In genomic region chr4:123651127-123651526, GRCh38 we compare ENCODE assay signal across 17 cellular contexts.
DNase-seq lines count a peak whose midpoint lies in the region; ATAC-seq and TF ChIP-seq lines count a peak whose summit lies in the region.
"Had no signal": no experiment of that assay in that cellular context is flagged by ENCODE, and none has a peak within 500 bp of the region (broad histone marks: within the 10 kb centered on the region; RNA-seq: fewer than 3 reads in every experiment).

No MANE protein-coding gene starts in this region.

- CTCF ChIA-PET in CD8-positive, alpha-beta T cell (lab: Charles Lee) = no interaction called here

- intact Hi-C loops in CD8-positive, alpha-beta T cell (cut with DNase I, micrococcal nuclease) = no loop called here

- H3K27ac ChIP-seq in VCaP = peak overlapping the region; percentile 87
- H3K27ac ChIP-seq in hepatocyte = peak overlapping the region; percentile 86
- no peak overlapping the region for H3K27ac ChIP-seq in CD8-positive, alpha-beta T cell (ENCODE audit: low read depth, low read length)
- H3K27ac ChIP-seq: foreskin keratinocyte had no signal

- H3K4me3 ChIP-seq in AG10803 (ENCODE audit: low read length) (no peak overlapping the region), hepatocyte (no peak overlapping the region)
- H3K4me3 ChIP-seq in CD8-positive, alpha-beta T cell (ENCODE audit: low read depth, low read length) = no peak overlapping the region

- H3K27me3 ChIP-seq in hepatocyte = no peaks in the 10 kb centered on the region
- no peaks in the 10 kb centered on the region for H3K27me3 ChIP-seq in CD8-positive, alpha-beta T cell (ENCODE audit: insufficient read depth, low read length)
- H3K27me3 ChIP-seq: foreskin keratinocyte had no signal

- H3K4me1 Mint-ChIP-seq in CD8-positive, alpha-beta T cell (ENCODE audit: low read depth) = no peaks in the 10 kb centered on the region

- H3K4me1 ChIP-seq in hepatocyte (ENCODE audit: insufficient read depth) = peaks cover 28% of the 10 kb centered on the region
- no peaks in the 10 kb centered on the region for H3K4me1 ChIP-seq in CD8-positive, alpha-beta T cell (ENCODE audit: insufficient read depth, low read length)
- H3K4me1 ChIP-seq: foreskin keratinocyte had no signal

- H3K9me3 Mint-ChIP-seq in CD8-positive, alpha-beta T cell = no peaks in the 10 kb centered on the region
- H3K9me3 Mint-ChIP-seq: natural killer cell treated with Interleukin-12 subunit alpha and Interleukin-12 subunit beta and Interleukin-15 and Interleukin-18, amount 100 ng/mL, for 72 hours had no signal

- peak overlapping the region; percentile 62 for H3K4me2 ChIP-seq in hepatocyte

- no peak overlapping the region for H3K27ac Mint-ChIP-seq in CD8-positive, alpha-beta T cell
- H3K27ac Mint-ChIP-seq: natural killer cell treated with Interleukin-12 subunit alpha and Interleukin-12 subunit beta and Interleukin-15 and Interleukin-18, amount 100 ng/mL, for 72 hours had no signal

- no peaks in the 10 kb centered on the region for H4K20me1 ChIP-seq in hepatocyte (ENCODE audit: insufficient read depth, poor library complexity, severe bottlenecking)

- no peaks in the 10 kb centered on the region for H3K79me2 ChIP-seq in hepatocyte

- no peaks in the 10 kb centered on the region for H3K9me3 ChIP-seq in hepatocyte (ENCODE audit: low read depth)
- no peaks in the 10 kb centered on the region for H3K9me3 ChIP-seq in CD8-positive, alpha-beta T cell (ENCODE audit: low read length)

- WGBS in hepatocyte (ENCODE audit: low lambda C conversion rate, missing lambda C conversion rate) = 50% methylated on average over 2 of the region's 2 CpGs

- H3K36me3 Mint-ChIP-seq in CD8-positive, alpha-beta T cell = no peaks in the 10 kb centered on the region
- H3K36me3 Mint-ChIP-seq: natural killer cell treated with Interleukin-12 subunit alpha and Interleukin-12 subunit beta and Interleukin-15 and Interleukin-18, amount 100 ng/mL, for 72 hours had no signal

- TF ChIP-seq CTCF in AG10803 (conservative IDR thresholded peaks at IDR 0.05; ENCODE audit: low read length) (no peak), VCaP (conservative IDR thresholded peaks at IDR 0.05) (no peak), hepatocyte (IDR thresholded peaks at IDR 0.05; ENCODE audit: poor library complexity) (no peak)
- no peak for TF ChIP-seq CTCF in CD8-positive, alpha-beta T cell (IDR thresholded peaks at IDR 0.05)

- H2AFZ ChIP-seq in hepatocyte = no peak overlapping the region

- no peak overlapping the region for H3K4me3 Mint-ChIP-seq in CD8-positive, alpha-beta T cell
- H3K4me3 Mint-ChIP-seq: natural killer cell treated with Interleukin-12 subunit alpha and Interleukin-12 subunit beta and Interleukin-15 and Interleukin-18, amount 100 ng/mL, for 72 hours had no signal

- H3K27me3 Mint-ChIP-seq in CD8-positive, alpha-beta T cell (ENCODE audit: low read depth) = no peaks in the 10 kb centered on the region
- H3K27me3 Mint-ChIP-seq: natural killer cell treated with Interleukin-12 subunit alpha and Interleukin-12 subunit beta and Interleukin-15 and Interleukin-18, amount 100 ng/mL, for 72 hours had no signal

- H3K36me3 ChIP-seq in hepatocyte (replicated peaks; ENCODE audit: insufficient read depth, low read depth) = no peaks in the 10 kb centered on the region
- no peaks in the 10 kb centered on the region for H3K36me3 ChIP-seq in CD8-positive, alpha-beta T cell (ENCODE audit: insufficient read depth, low read length)

- POLR2A ChIA-PET in CD8-positive, alpha-beta T cell (lab: Charles Lee) = no interaction called here

- ATAC-seq in GM18870 (IDR thresholded peaks at IDR 0.05; ENCODE audit: unreplicated experiment) = no peak
- ATAC-seq in CD8-positive, alpha-beta T cell = no peak
- ATAC-seq: foreskin keratinocyte; natural killer cell treated with Interleukin-12 subunit alpha and Interleukin-12 subunit beta and Interleukin-15 and Interleukin-18, amount 100 ng/mL, for 72 hours had no signal

- DNase-seq in AG10803 (ENCODE audit: low read depth) (peak; percentile 66), hepatocyte (ENCODE audit: low spot score) (peak; percentile 18), renal cortical epithelial cell (ENCODE audit: low read depth) (peak; percentile 33), NCI-H2029 (lab: John Stamatoyannopoulos, UW) (no peak)
- no peak for DNase-seq in activated CD4-positive, alpha-beta T cell treated with anti-CD3 and anti-CD28 coated beads for 4 hours
- DNase-seq in CD8-positive, alpha-beta T cell = no peak
- DNase-seq: activated CD8-positive, alpha-beta memory T cell treated with anti-CD3 and anti-CD28 coated beads for 24 hours; activated naive CD4-positive, alpha-beta T cell treated with anti-CD3 and anti-CD28 coated beads, Interleukin-2, amount 50 U/mL, for 16 hours; C1 segment of cervical spinal cord; cerebellar nuclear complex; islet precursor cell; NCI-H1436; NCI-H774 had no signal

- no peaks in the 10 kb centered on the region for H3K9me2 ChIP-seq in hepatocyte (replicated peaks; ENCODE audit: insufficient read depth)

Comparison
In these comparisons a context has a peak if more than half of its experiments do, and no peak if none do; other contexts are left out.
1. DNase-seq: peak in AG10803 (single experiment), hepatocyte (single experiment) and renal cortical epithelial cell (single experiment); none in NCI-H2029 (single experiment), activated CD4-positive, alpha-beta T cell treated with anti-CD3 and anti-CD28 coated beads for 4 hours (0 of 2) and CD8-positive, alpha-beta T cell (0 of 7).